ENCODE assay signal across 25 cellular contexts in genomic region chr16:85093705-85094104, GRCh38. TPM values are rescaled to one million over a fixed set of nuclear protein-coding genes. Genes with fewer than 3 reads are reported as not detected.
"Had no signal": no experiment of that assay in that cellular context is flagged by ENCODE, and none has a peak within 500 bp of the region (broad histone marks: within the 10 kb centered on the region; RNA-seq: fewer than 3 reads in every experiment).

No MANE protein-coding gene starts in this region.

- H3K4me2 ChIP-seq: neural progenitor cell had no signal

- H3K27ac ChIP-seq: esophagus squamous epithelium, foreskin keratinocyte, left ventricle myocardium inferior, lower lobe of right lung, neural progenitor cell, parathyroid adenoma, psoas muscle, stomach had no signal

- H3K36me3 ChIP-seq: left ventricle myocardium inferior, lower lobe of right lung, neural progenitor cell had no signal

- H3K4me1 Mint-ChIP-seq: stimulated activated naive B cell treated with anti-CD40 and anti-IgM and Interleukin-4, amounts not matched to agents 10 μg/mL and 1 μg/mL and 100 μg/mL, for 72 hours had no signal

- H3K9ac ChIP-seq: neural progenitor cell, parathyroid adenoma had no signal

- DNase-seq: effector memory CD8-positive, alpha-beta T cell; esophagus squamous epithelium; foreskin keratinocyte; immature natural killer cell; kidney; left cardiac atrium; left ventricle myocardium inferior; lower lobe of right lung; mesenchymal stem cell; midbrain; psoas muscle; retina; stimulated activated CD4-positive, alpha-beta T cell treated with anti-CD3 and anti-CD28 coated beads, Interleukin-2, amount 100 ng/mL, for 24 hours; stimulated activated CD4-positive, alpha-beta T cell treated with anti-CD3 and anti-CD28 coated beads, Interleukin-4, amount 100 ng/mL, for 4 hours; stimulated activated naive B cell treated with anti-CD40 and anti-IgM and Interleukin-4, amounts not matched to agents 10 μg/mL and 1 μg/mL and 100 μg/mL, for 72 hours; stomach; substantia nigra had no signal

- H3K4me3 Mint-ChIP-seq: dendritic cell treated with granulocyte-macrophage colony-stimulating factor and Interleukin-4, amounts not matched to agents 40 ng/mL and 50 ng/mL, for 4 days; effector memory CD8-positive, alpha-beta T cell; immature natural killer cell; natural killer cell treated with Interleukin-12 subunit alpha and Interleukin-12 subunit beta and Interleukin-15 and Interleukin-18, amount 100 ng/mL, for 72 hours; neural progenitor cell; stimulated activated naive B cell treated with anti-CD40 and anti-IgM and Interleukin-4, amounts not matched to agents 10 μg/mL and 1 μg/mL and 100 μg/mL, for 72 hours; type B pancreatic cell had no signal

- ATAC-seq: effector memory CD8-positive, alpha-beta T cell; foreskin keratinocyte; left cardiac atrium; lower lobe of right lung; natural killer cell treated with Interleukin-12 subunit alpha and Interleukin-12 subunit beta and Interleukin-15 and Interleukin-18, amount 100 ng/mL, for 72 hours; psoas muscle; sciatic nerve; stimulated activated naive B cell treated with anti-CD40 and anti-IgM and Interleukin-4, amounts not matched to agents 10 μg/mL and 1 μg/mL and 100 μg/mL, for 72 hours had no signal

- H3K9me3 ChIP-seq: esophagus squamous epithelium, left ventricle myocardium inferior, lower lobe of right lung, psoas muscle, stomach had no signal

- H3K4me1 ChIP-seq: foreskin keratinocyte, neural progenitor cell, parathyroid adenoma, psoas muscle had no signal

- H3K4me3 ChIP-seq: esophagus squamous epithelium, left ventricle myocardium inferior, lower lobe of right lung, neural progenitor cell, psoas muscle, stomach had no signal

- H3K27me3 Mint-ChIP-seq: natural killer cell treated with Interleukin-12 subunit alpha and Interleukin-12 subunit beta and Interleukin-15 and Interleukin-18, amount 100 ng/mL, for 72 hours; type B pancreatic cell had no signal

- H3K36me3 Mint-ChIP-seq: natural killer cell treated with Interleukin-12 subunit alpha and Interleukin-12 subunit beta and Interleukin-15 and Interleukin-18, amount 100 ng/mL, for 72 hours; neural progenitor cell; stimulated activated naive B cell treated with anti-CD40 and anti-IgM and Interleukin-4, amounts not matched to agents 10 μg/mL and 1 μg/mL and 100 μg/mL, for 72 hours; type B pancreatic cell had no signal

- H3K27ac Mint-ChIP-seq: dendritic cell treated with granulocyte-macrophage colony-stimulating factor and Interleukin-4, amounts not matched to agents 40 ng/mL and 50 ng/mL, for 4 days; effector memory CD8-positive, alpha-beta T cell; immature natural killer cell; natural killer cell treated with Interleukin-12 subunit alpha and Interleukin-12 subunit beta and Interleukin-15 and Interleukin-18, amount 100 ng/mL, for 72 hours; neural progenitor cell; stimulated activated naive B cell treated with anti-CD40 and anti-IgM and Interleukin-4, amounts not matched to agents 10 μg/mL and 1 μg/mL and 100 μg/mL, for 72 hours; type B pancreatic cell had no signal

- H2AFZ ChIP-seq: neural progenitor cell, parathyroid adenoma had no signal

- H3K27me3 ChIP-seq: neural progenitor cell had no signal

- H3K79me2 ChIP-seq: parathyroid adenoma had no signal

- H3K9me3 Mint-ChIP-seq: dendritic cell treated with granulocyte-macrophage colony-stimulating factor and Interleukin-4, amounts not matched to agents 40 ng/mL and 50 ng/mL, for 4 days; effector memory CD8-positive, alpha-beta T cell; immature natural killer cell; natural killer cell treated with Interleukin-12 subunit alpha and Interleukin-12 subunit beta and Interleukin-15 and Interleukin-18, amount 100 ng/mL, for 72 hours; neural progenitor cell; stimulated activated naive B cell treated with anti-CD40 and anti-IgM and Interleukin-4, amounts not matched to agents 10 μg/mL and 1 μg/mL and 100 μg/mL, for 72 hours; type B pancreatic cell had no signal

RNA-seq across cellular contexts. Expression of gene CIBAR2, which starts 18.6 kb away (rescaled TPM):
- total RNA-seq: epithelial cell of proximal tubule; esophagus squamous epithelium; foreskin keratinocyte; left cardiac atrium; left ventricle myocardium inferior; natural killer cell treated with Interleukin-12 subunit alpha and Interleukin-12 subunit beta and Interleukin-15 and Interleukin-18, amount 100 ng/mL, for 72 hours; sciatic nerve; skeletal muscle tissue had no signal
- polyA plus RNA-seq: foreskin keratinocyte, psoas muscle had no signal
